In the genomic region with DNA sequence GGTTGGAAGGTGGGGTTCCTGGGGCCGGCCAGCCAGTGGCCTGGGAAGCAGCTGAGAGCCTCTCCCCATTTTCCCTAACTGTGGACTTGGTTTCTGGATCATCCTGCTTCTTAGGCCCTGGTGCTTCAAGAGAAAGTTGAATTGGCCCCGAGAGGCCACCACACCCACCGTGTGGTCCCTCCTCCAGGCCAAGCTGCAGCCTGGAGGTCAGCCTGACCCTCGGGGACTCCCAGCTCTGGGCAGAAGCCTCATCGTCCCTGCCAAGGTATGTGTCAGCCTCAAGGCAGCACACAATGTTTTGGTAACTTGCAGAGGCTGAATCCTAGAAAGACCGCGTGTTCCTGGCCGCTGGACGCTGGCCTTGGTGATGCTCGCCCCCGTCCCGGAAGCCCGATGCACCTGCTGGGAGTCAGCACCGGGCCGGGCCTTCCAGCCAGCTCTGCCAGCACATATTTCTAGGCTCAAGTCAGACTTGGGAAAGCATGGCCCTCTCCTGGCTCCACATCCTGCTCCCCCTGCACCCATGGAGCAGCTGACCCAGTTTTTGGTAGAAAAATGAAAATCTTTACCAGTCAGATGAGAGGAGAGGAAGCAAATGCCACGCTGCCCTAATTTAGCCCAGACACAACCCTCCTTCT, we compare ENCODE assay signal across 1 cellular context.
TF ChIP-seq lines count a peak whose summit lies in the region.

No MANE protein-coding gene starts in this region.

TF ChIP-seq in HepG2, 621 proteins besides CTCF, POLR2A, EP300 and RAD21 (continued from another document):
- TF ChIP-seq, protein P1, sequence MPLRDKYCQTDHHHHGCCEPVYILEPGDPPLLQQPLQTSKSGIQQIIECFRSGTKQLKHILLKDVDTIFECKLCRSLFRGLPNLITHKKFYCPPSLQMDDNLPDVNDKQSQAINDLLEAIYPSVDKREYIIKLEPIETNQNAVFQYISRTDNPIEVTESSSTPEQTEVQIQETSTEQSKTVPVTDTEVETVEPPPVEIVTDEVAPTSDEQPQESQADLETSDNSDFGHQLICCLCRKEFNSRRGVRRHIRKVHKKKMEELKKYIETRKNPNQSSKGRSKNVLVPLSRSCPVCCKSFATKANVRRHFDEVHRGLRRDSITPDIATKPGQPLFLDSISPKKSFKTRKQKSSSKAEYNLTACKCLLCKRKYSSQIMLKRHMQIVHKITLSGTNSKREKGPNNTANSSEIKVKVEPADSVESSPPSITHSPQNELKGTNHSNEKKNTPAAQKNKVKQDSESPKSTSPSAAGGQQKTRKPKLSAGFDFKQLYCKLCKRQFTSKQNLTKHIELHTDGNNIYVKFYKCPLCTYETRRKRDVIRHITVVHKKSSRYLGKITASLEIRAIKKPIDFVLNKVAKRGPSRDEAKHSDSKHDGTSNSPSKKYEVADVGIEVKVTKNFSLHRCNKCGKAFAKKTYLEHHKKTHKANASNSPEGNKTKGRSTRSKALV (CRISPR knock-in tag; IDR thresholded peaks at IDR 0.05): no peak
- TF ChIP-seq ZBTB21 (CRISPR knock-in tag; IDR thresholded peaks at IDR 0.05) (no peak), NFKBIZ (CRISPR knock-in tag; IDR thresholded peaks at IDR 0.05) (no peak), ZNF367 (CRISPR knock-in tag; IDR thresholded peaks at IDR 0.05; ENCODE audit: borderline replicate concordance) (no peak), MEIS1 (CRISPR knock-in tag; IDR thresholded peaks at IDR 0.05; ENCODE audit: borderline replicate concordance) (no peak), ARNT (IDR thresholded peaks at IDR 0.05) (no peak), AKAP8 (CRISPR knock-in tag; IDR thresholded peaks at IDR 0.05) (no peak), RBAK (CRISPR knock-in tag; IDR thresholded peaks at IDR 0.05) (no peak), SPEN (CRISPR knock-in tag; IDR thresholded peaks at IDR 0.05; ENCODE audit: low read depth) (no peak), TCF7L2 (IDR thresholded peaks at IDR 0.05; ENCODE audit: low read depth, low read length) (no peak), PAWR (CRISPR knock-in tag; IDR thresholded peaks at IDR 0.05; ENCODE audit: borderline replicate concordance) (no peak), ETV5 (CRISPR knock-in tag; IDR thresholded peaks at IDR 0.05; ENCODE audit: borderline replicate concordance) (peak; percentile 63), ZNF607 (CRISPR knock-in tag; IDR thresholded peaks at IDR 0.05; ENCODE audit: borderline replicate concordance) (peak; percentile 74; the same call in 1 of the 2 replicates), ZNF510 (CRISPR knock-in tag; IDR thresholded peaks at IDR 0.05; ENCODE audit: low read depth) (peak; percentile 77; the same call in 1 of the 2 replicates)
- TF ChIP-seq, protein P2, sequence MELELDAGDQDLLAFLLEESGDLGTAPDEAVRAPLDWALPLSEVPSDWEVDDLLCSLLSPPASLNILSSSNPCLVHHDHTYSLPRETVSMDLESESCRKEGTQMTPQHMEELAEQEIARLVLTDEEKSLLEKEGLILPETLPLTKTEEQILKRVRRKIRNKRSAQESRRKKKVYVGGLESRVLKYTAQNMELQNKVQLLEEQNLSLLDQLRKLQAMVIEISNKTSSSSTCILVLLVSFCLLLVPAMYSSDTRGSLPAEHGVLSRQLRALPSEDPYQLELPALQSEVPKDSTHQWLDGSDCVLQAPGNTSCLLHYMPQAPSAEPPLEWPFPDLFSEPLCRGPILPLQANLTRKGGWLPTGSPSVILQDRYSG (CRISPR knock-in tag; IDR thresholded peaks at IDR 0.05): 0 out of 2 replicates have a peak, but pooled peaks have one; percentile 63
- TF ChIP-seq, protein P3, sequence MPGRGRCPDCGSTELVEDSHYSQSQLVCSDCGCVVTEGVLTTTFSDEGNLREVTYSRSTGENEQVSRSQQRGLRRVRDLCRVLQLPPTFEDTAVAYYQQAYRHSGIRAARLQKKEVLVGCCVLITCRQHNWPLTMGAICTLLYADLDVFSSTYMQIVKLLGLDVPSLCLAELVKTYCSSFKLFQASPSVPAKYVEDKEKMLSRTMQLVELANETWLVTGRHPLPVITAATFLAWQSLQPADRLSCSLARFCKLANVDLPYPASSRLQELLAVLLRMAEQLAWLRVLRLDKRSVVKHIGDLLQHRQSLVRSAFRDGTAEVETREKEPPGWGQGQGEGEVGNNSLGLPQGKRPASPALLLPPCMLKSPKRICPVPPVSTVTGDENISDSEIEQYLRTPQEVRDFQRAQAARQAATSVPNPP (CRISPR knock-in tag; IDR thresholded peaks at IDR 0.05): no peak
TF ChIP-seq in HepG2: peak in this region for 153.
